ENCODE assay signal across 11 cellular contexts in the genomic region with DNA sequence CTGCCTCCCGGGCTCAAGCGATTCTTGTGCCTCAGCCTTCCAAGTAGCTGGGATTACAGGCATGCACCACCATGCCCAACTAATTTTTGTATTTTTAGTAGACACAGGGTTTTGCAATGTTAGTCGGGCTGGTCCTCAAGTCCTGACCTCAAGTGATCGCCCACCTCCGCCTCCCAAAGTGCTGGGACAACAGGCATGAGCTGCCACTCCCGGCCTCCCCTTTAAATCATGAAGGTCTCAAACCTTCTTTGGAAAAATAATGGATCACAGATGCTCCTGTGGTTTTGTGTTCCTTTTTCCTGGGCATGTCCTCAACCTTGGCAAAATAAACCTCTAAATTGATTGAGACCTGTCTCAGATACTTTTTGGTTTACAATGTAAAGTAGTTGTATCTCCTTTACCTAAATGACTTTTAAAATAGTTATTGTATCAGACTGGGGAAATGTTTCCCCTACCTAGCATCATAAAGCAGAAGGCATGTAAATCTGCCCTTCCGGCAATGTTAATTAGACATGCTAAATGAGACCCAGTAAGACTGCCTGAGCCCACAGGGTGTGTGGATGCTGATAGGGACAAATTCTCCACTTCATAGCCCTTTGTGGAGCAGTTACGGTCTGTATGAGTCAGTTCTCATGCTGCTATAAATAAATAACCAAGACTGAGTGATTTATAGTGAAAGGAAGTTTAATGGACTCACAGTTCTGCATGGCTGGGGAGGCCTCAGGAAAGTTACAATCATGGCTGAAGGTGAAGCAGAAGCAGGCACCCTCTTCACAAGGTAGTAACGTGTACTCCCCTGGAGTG. TPM values are rescaled to one million over a fixed set of nuclear protein-coding genes. Genes with fewer than 3 reads are reported as not detected.
A peak's percentile ranks its signal among the peaks of the same experiment; 100 is the strongest.
DNase-seq lines count a peak whose midpoint lies in the region; ATAC-seq and TF ChIP-seq lines count a peak whose summit lies in the region.
"Had no signal": no experiment of that assay in that cellular context is flagged by ENCODE, and none has a peak within 500 bp of the region (broad histone marks: within the 10 kb centered on the region; RNA-seq: fewer than 3 reads in every experiment).

No MANE protein-coding gene starts in this region.

- H3K4me3 ChIP-seq in iPS-18a (ENCODE audit: low read length) = no peak overlapping the region

- peaks cover 9% of the 10 kb centered on the region for H3K9me3 ChIP-seq in iPS-18a (ENCODE audit: control insufficient read depth, low read depth, low read length)

- peak; percentile 40 for ATAC-seq in HG02610 (IDR thresholded peaks at IDR 0.05; ENCODE audit: unreplicated experiment)
- ATAC-seq: CD8-positive, alpha-beta T cell had no signal

- no peaks in the 10 kb centered on the region for H3K27me3 ChIP-seq in iPS-18a (ENCODE audit: control insufficient read depth, insufficient read depth, low read length)

- in situ Hi-C loops in Caki2 (cut with HindIII; ENCODE audit: low pct_unique_long_range_greater_than_20kb, low sequenced_read_pairs) = no loop called here

- DNase-seq in Caki2 (ENCODE audit: low read depth) (peak; percentile 83), RPMI7951 (ENCODE audit: low read depth) (peak; percentile 82), erythroblast (lab: John Stamatoyannopoulos, UW) (no peak), OCI-M2 (lab: John Stamatoyannopoulos, UW; ENCODE audit: unreplicated experiment) (no peak), GM10266 (ENCODE audit: extremely low spot score) (no peak), NCI-H510A (lab: John Stamatoyannopoulos, UW) (no peak)
- DNase-seq: activated CD4-positive, alpha-beta memory T cell treated with anti-CD3 and anti-CD28 coated beads, Interleukin-2, amount 10 ng/mL, durations not matched to agents 7 days and 5 days; CD8-positive, alpha-beta T cell; NCI-H2171 had no signal

- H3K27ac ChIP-seq in iPS-18a (ENCODE audit: low read length) = peak overlapping the region; percentile 83

- H3K36me3 ChIP-seq in iPS-18a (ENCODE audit: control insufficient read depth, low read depth, low read length) = no peaks in the 10 kb centered on the region

- TF ChIP-seq POLR2A in erythroblast (IDR thresholded peaks at IDR 0.05; ENCODE audit: low read length) = no peak

- H3K9ac ChIP-seq in iPS-18a (ENCODE audit: low read length) = peak overlapping the region; percentile 41

- TF ChIP-seq CTCF in GM10266 (IDR thresholded peaks at IDR 0.05; ENCODE audit: control insufficient read depth, insufficient read depth, low read depth, missing control alignments) = no peak

- peaks cover 60% of the 10 kb centered on the region for H3K4me1 ChIP-seq in iPS-18a (ENCODE audit: control insufficient read depth, low read depth, low read length)

RNA-seq across cellular contexts. Expression of gene CBR1, which starts 27.8 kb away (rescaled TPM):
- total RNA-seq in Caki2 (2014; rRNA removed; shearing (Covaris generic); ENCODE audit: low replicate concordance) = 470 and 520 TPM in 2 replicates
- 210 and 283 TPM in 2 replicates for total RNA-seq in RPMI7951 (2014; rRNA removed; shearing (Covaris generic))

RNA-seq across cellular contexts. Expression of gene CBR3, which starts 37.2 kb away (rescaled TPM):
- 25.5 and 31.9 TPM in 2 replicates for total RNA-seq in Caki2 (2014; rRNA removed; shearing (Covaris generic); ENCODE audit: low replicate concordance)
- 32.9 and 41.7 TPM in 2 replicates for total RNA-seq in RPMI7951 (2014; rRNA removed; shearing (Covaris generic))

RNA-seq across cellular contexts. Expression of gene SETD4, which starts 37.3 kb away (rescaled TPM):
- 18.1 and 26.4 TPM in 2 replicates for total RNA-seq in Caki2 (2014; rRNA removed; shearing (Covaris generic); ENCODE audit: low replicate concordance)
- 13.8 and 14.4 TPM in 2 replicates for total RNA-seq in RPMI7951 (2014; rRNA removed; shearing (Covaris generic))

RNA-seq across cellular contexts. Expression of gene DOP1B, which starts 59.0 kb away (rescaled TPM):
- total RNA-seq in Caki2 (2014; rRNA removed; shearing (Covaris generic); ENCODE audit: low replicate concordance) = 21.6 and 24.9 TPM in 2 replicates
- 7.6 and 8.1 TPM in 2 replicates for total RNA-seq in RPMI7951 (2014; rRNA removed; shearing (Covaris generic))

Comparison
In these comparisons a context has a peak if more than half of its experiments do, and no peak if none do; other contexts are left out.
1. DNase-seq: peak in Caki2 (single experiment) and RPMI7951 (single experiment); none in erythroblast (0 of 2), OCI-M2 (single experiment), GM10266 (single experiment) and NCI-H510A (single experiment).